In the genomic region with DNA sequence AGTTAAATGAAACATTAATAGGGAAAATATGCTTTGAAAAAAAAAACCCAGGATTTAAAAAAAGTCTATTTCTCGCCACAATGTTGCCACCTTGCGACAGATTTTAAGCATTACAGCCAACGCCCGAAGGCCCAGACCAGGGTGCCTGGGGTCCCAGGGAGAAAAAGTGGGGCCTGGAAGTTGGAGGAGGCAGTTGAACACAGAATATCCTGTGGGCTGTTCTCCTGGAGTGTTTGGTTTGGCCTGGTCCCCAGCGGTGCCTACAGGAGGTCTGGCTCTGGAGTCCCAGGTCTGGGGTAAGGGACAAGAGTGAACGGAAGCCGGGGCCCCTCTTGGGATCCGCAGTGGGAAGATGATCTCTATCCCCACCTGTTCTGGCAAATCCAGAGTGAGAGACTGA, we compare ENCODE assay signal across 8 cellular contexts. TPM values are rescaled to one million over a fixed set of nuclear protein-coding genes. Genes with fewer than 3 reads are reported as not detected.
DNase-seq lines count a peak whose midpoint lies in the region; ATAC-seq and TF ChIP-seq lines count a peak whose summit lies in the region.

No MANE protein-coding gene starts in this region.

- peaks cover 39% of the 10 kb centered on the region for H3K4me1 Mint-ChIP-seq in activated naive CD8-positive, alpha-beta T cell treated with anti-CD3 and anti-CD28 coated beads, Interleukin-2, amount 10 ng/mL, durations not matched to agents 7 days and 5 days

- no peaks in the 10 kb centered on the region for H3K9me3 Mint-ChIP-seq in activated naive CD8-positive, alpha-beta T cell treated with anti-CD3 and anti-CD28 coated beads, Interleukin-2, amount 10 ng/mL, durations not matched to agents 7 days and 5 days

- POLR2A ChIA-PET in A673 (lab: Charles Lee; ENCODE audit: low non-redundant PET): no interaction called here
- POLR2A ChIA-PET in activated naive CD8-positive, alpha-beta T cell treated with anti-CD3 and anti-CD28 coated beads, Interleukin-2, amount 10 ng/mL, durations not matched to agents 7 days and 5 days (lab: Charles Lee): interaction anchor here (0.8 kb wide), 1 partner anchor 315 kb away, joined by 4 read pairs; the partner anchor contains the start of gene C15orf61

- intact Hi-C loops in A673 (cut with micrococcal nuclease; ENCODE audit: unreplicated experiment): loop anchor here (1.0 to 10.0 kb wide), 4 partner anchors 379 to 890 kb away; no protein-coding TSS in a partner anchor

- ATAC-seq in activated naive CD8-positive, alpha-beta T cell treated with anti-CD3 and anti-CD28 coated beads, Interleukin-2, amount 10 ng/mL, durations not matched to agents 7 days and 5 days (ENCODE audit: low read depth): no peak
- no peak for ATAC-seq in GM21717 (IDR thresholded peaks at IDR 0.05; ENCODE audit: unreplicated experiment)

- H3K36me3 Mint-ChIP-seq in activated naive CD8-positive, alpha-beta T cell treated with anti-CD3 and anti-CD28 coated beads, Interleukin-2, amount 10 ng/mL, durations not matched to agents 7 days and 5 days: peaks cover 3% of the 10 kb centered on the region

- H3K4me1 ChIP-seq in A673 (ENCODE audit: insufficient read depth, low read length, poor library complexity, severe bottlenecking) (peaks cover 26% of the 10 kb centered on the region), OCI-LY3 (ENCODE audit: low read length) (peaks cover 19% of the 10 kb centered on the region), iPS-20b (ENCODE audit: insufficient read depth, low read length) (peaks cover 22% of the 10 kb centered on the region)

- DNase-seq in A673 (ENCODE audit: low spot score): peak; percentile 60
- peak; percentile 55 for DNase-seq in activated naive CD8-positive, alpha-beta T cell treated with anti-CD3 and anti-CD28 coated beads, Interleukin-2, amount 10 ng/mL, durations not matched to agents 7 days and 5 days
- peak; percentile 61 to 62 for DNase-seq in stimulated activated CD4-positive, alpha-beta T cell treated with anti-CD3 and anti-CD28 coated beads, Interleukin-2, amount 100 ng/mL, for 24 hours
- DNase-seq in NCI-H1436 (lab: John Stamatoyannopoulos, UW): no peak

- no TSS peak for BruUV-seq in A673 (replicated peaks; lab: Mats Ljungman, UMichigan)

- H3K27me3 Mint-ChIP-seq in activated naive CD8-positive, alpha-beta T cell treated with anti-CD3 and anti-CD28 coated beads, Interleukin-2, amount 10 ng/mL, durations not matched to agents 7 days and 5 days: peaks cover 60% of the 10 kb centered on the region

- H3K36me3 ChIP-seq in A673 (ENCODE audit: insufficient read depth, low read length, poor library complexity, severe bottlenecking) (no peaks in the 10 kb centered on the region), OCI-LY3 (replicated peaks; ENCODE audit: low read depth, low read length) (no peaks in the 10 kb centered on the region), iPS-20b (ENCODE audit: insufficient read depth, low read depth, low read length) (no peaks in the 10 kb centered on the region)

- CTCF ChIA-PET in A673 (lab: Charles Lee): interaction anchor here (0.7 to 2.6 kb wide), 4 partner anchors 380 to 436 kb away, joined by 3 to 11 read pairs (median 3); no protein-coding TSS in a partner anchor

- no peak overlapping the region for H2AFZ ChIP-seq in OCI-LY3 (ENCODE audit: low read depth, low read length)

- H4K20me1 ChIP-seq in OCI-LY3 (ENCODE audit: insufficient read depth, low read length): no peaks in the 10 kb centered on the region

- peak overlapping the region; percentile 78 for H3K4me3 Mint-ChIP-seq in activated naive CD8-positive, alpha-beta T cell treated with anti-CD3 and anti-CD28 coated beads, Interleukin-2, amount 10 ng/mL, durations not matched to agents 7 days and 5 days

- H3K9me3 ChIP-seq in A673 (ENCODE audit: low read depth, low read length, poor library complexity, severe bottlenecking): no peaks in the 10 kb centered on the region
- H3K9me3 ChIP-seq in OCI-LY3 (ENCODE audit: insufficient read depth, low read length): no peaks in the 10 kb centered on the region
- no peaks in the 10 kb centered on the region; the same call in 1 of the 2 replicates for H3K9me3 ChIP-seq in iPS-20b (ENCODE audit: insufficient read depth, low read depth, low read length)

- H3K9ac ChIP-seq in OCI-LY3 (ENCODE audit: low read length) (0 out of 2 replicates have a peak overlapping the region, but pooled peaks have one; percentile 20), iPS-20b (ENCODE audit: low read depth, low read length) (no peak overlapping the region)

- H3K27ac ChIP-seq in A673 (ENCODE audit: low read depth, low read length, poor library complexity, severe bottlenecking) (no peak overlapping the region), OCI-LY3 (ENCODE audit: low read length) (no peak overlapping the region), iPS-20b (ENCODE audit: low read length) (no peak overlapping the region)

- peaks cover 46% of the 10 kb centered on the region for H3K27me3 ChIP-seq in A673 (replicated peaks; ENCODE audit: insufficient read depth, low read depth, low read length, poor library complexity)
- peaks cover 42% of the 10 kb centered on the region for H3K27me3 ChIP-seq in OCI-LY3 (ENCODE audit: low read depth, low read length)
- peaks cover 92% of the 10 kb centered on the region for H3K27me3 ChIP-seq in iPS-20b (ENCODE audit: insufficient read depth, low read length)

- peak; percentile 89 for TF ChIP-seq CTCF in A673 (conservative IDR thresholded peaks at IDR 0.05; ENCODE audit: low read depth, low read length)
- TF ChIP-seq CTCF in GM12873 (IDR thresholded peaks at IDR 0.05; ENCODE audit: insufficient read depth, low read depth, low read length, missing control alignments): peak; percentile 68
- TF ChIP-seq CTCF in OCI-LY3 (IDR thresholded peaks at IDR 0.05; ENCODE audit: low read depth, low read length): peak; percentile 85

- no peaks in the 10 kb centered on the region for H3K79me2 ChIP-seq in OCI-LY3 (ENCODE audit: low read length)

- H3K4me2 ChIP-seq in OCI-LY3 (ENCODE audit: low read length): peak overlapping the region; percentile 97

- peak overlapping the region; percentile 45 for H3K4me3 ChIP-seq in A673 (ENCODE audit: low read depth, low read length, poor library complexity, severe bottlenecking)
- H3K4me3 ChIP-seq in OCI-LY3 (ENCODE audit: low read length): peak overlapping the region; percentile 80
- peak overlapping the region; percentile 55; the same call in 1 of the 2 replicates for H3K4me3 ChIP-seq in iPS-20b (ENCODE audit: low read length)

- no peak overlapping the region for H3K27ac Mint-ChIP-seq in activated naive CD8-positive, alpha-beta T cell treated with anti-CD3 and anti-CD28 coated beads, Interleukin-2, amount 10 ng/mL, durations not matched to agents 7 days and 5 days

RNA-seq across cellular contexts. Expression of gene RNU6-1, which starts 3.4 kb away (rescaled TPM):
- total RNA-seq in A673 (2021): not detected in 2 replicates
- not detected for total RNA-seq in activated naive CD8-positive, alpha-beta T cell treated with anti-CD3 and anti-CD28 coated beads, Interleukin-2, amount 10 ng/mL, durations not matched to agents 7 days and 5 days

RNA-seq across cellular contexts. Expression of gene SKOR1, which starts 11.2 kb away (rescaled TPM):
- total RNA-seq in A673 (2021): 0.21 and 0.37 TPM in 2 replicates
- total RNA-seq in activated naive CD8-positive, alpha-beta T cell treated with anti-CD3 and anti-CD28 coated beads, Interleukin-2, amount 10 ng/mL, durations not matched to agents 7 days and 5 days: under 1 TPM; 0.71 to 0.89 TPM
